ENCODE assay signal across 26 cellular contexts in genomic region chr7:51077951-51078350, GRCh38.
"Had no signal": no experiment of that assay in that cellular context is flagged by ENCODE, and none has a peak within 500 bp of the region (broad histone marks: within the 10 kb centered on the region; RNA-seq: fewer than 3 reads in every experiment).

No MANE protein-coding gene starts in this region.

- H3K4me3 ChIP-seq: coronary artery, lower lobe of right lung, mucosa of descending colon, tibial artery had no signal

- H3K27me3 ChIP-seq: tibial artery had no signal

- DNase-seq: activated CD4-positive, alpha-beta T cell treated with anti-CD3 and anti-CD28 coated beads for 1 hour; activated CD4-positive, alpha-beta T cell treated with anti-CD3 and anti-CD28 coated beads, Interleukin-2, amount 50 U/mL, for 4 hours; activated CD8-positive, alpha-beta memory T cell treated with anti-CD3 and anti-CD28 coated beads for 24 hours; activated CD8-positive, alpha-beta memory T cell treated with anti-CD3 and anti-CD28 coated beads, Interleukin-2, amount 50 U/mL, for 4 hours; activated naive CD4-positive, alpha-beta T cell treated with Interleukin-2 at 50 U/mL for 16 hours; activated naive CD8-positive, alpha-beta T cell treated with anti-CD3 and anti-CD28 coated beads for 36 hours; activated T-cell treated with anti-CD3 and anti-CD28 coated beads, Interleukin-2, amount 50 U/mL, for 4 hours; amniotic stem cell; cerebellar nuclear complex; foreskin melanocyte; head of caudate nucleus; islet precursor cell; left colon; lower lobe of right lung; mesendoderm; mucosa of descending colon; nephron progenitor cell; nucleus accumbens; posterior cingulate gyrus; retina; substantia nigra; T-helper 1 cell; tibial artery had no signal

- H3K36me3 ChIP-seq: lower lobe of right lung, tibial artery had no signal

- H3K27ac ChIP-seq: coronary artery, lower lobe of right lung, tibial artery had no signal

- H3K27ac Mint-ChIP-seq: activated naive CD8-positive, alpha-beta T cell treated with anti-CD3 and anti-CD28 coated beads for 36 hours; activated T-helper 2 cell treated with anti-CD3 and anti-CD28 coated beads, Interferon-gamma antibody, Interleukin-2, Interleukin-4, amounts not matched to agents 10 μg/mL and 5 μg/mL and 100 μg/mL, durations not matched to agents 14 hours and 24 hours and 36 hours; nephron progenitor cell; stimulated activated naive CD8-positive, alpha-beta T cell treated with anti-CD3 and anti-CD28 coated beads, Interleukin-15, Interleukin-2, amounts not matched to agents 100 ng/mL and 50 ng/mL, for 24 hours had no signal

- H3K4me1 ChIP-seq: lower lobe of right lung, tibial artery had no signal

- H3K4me1 Mint-ChIP-seq: activated naive CD8-positive, alpha-beta T cell treated with anti-CD3 and anti-CD28 coated beads for 36 hours had no signal

- H3K36me3 Mint-ChIP-seq: activated naive CD8-positive, alpha-beta T cell treated with anti-CD3 and anti-CD28 coated beads for 36 hours had no signal

- H3K27me3 Mint-ChIP-seq: activated naive CD8-positive, alpha-beta T cell treated with anti-CD3 and anti-CD28 coated beads for 36 hours; stimulated activated naive CD8-positive, alpha-beta T cell treated with anti-CD3 and anti-CD28 coated beads, Interleukin-15, Interleukin-2, amounts not matched to agents 100 ng/mL and 50 ng/mL, for 24 hours had no signal

- H3K4me3 Mint-ChIP-seq: activated naive CD8-positive, alpha-beta T cell treated with anti-CD3 and anti-CD28 coated beads for 36 hours; activated T-cell treated with anti-CD3 and anti-CD28 coated beads, Interleukin-2, amount 50 U/mL, for 4 hours; nephron progenitor cell; stimulated activated naive CD8-positive, alpha-beta T cell treated with anti-CD3 and anti-CD28 coated beads, Interleukin-15, Interleukin-2, amounts not matched to agents 100 ng/mL and 50 ng/mL, for 24 hours had no signal

- H3K9me3 ChIP-seq: lower lobe of right lung, mucosa of descending colon, tibial artery had no signal

- H3K9me3 Mint-ChIP-seq: activated naive CD8-positive, alpha-beta T cell treated with anti-CD3 and anti-CD28 coated beads for 36 hours; activated T-cell treated with anti-CD3 and anti-CD28 coated beads, Interleukin-2, amount 50 U/mL, for 4 hours; activated T-helper 2 cell treated with anti-CD3 and anti-CD28 coated beads, Interferon-gamma antibody, Interleukin-2, Interleukin-4, amounts not matched to agents 10 μg/mL and 5 μg/mL and 100 μg/mL, durations not matched to agents 14 hours and 24 hours and 36 hours; nephron progenitor cell; stimulated activated naive CD8-positive, alpha-beta T cell treated with anti-CD3 and anti-CD28 coated beads, Interleukin-15, Interleukin-2, amounts not matched to agents 100 ng/mL and 50 ng/mL, for 24 hours had no signal
